Comparison of ENCODE assay signal across 1 cellular context in the genomic region with DNA sequence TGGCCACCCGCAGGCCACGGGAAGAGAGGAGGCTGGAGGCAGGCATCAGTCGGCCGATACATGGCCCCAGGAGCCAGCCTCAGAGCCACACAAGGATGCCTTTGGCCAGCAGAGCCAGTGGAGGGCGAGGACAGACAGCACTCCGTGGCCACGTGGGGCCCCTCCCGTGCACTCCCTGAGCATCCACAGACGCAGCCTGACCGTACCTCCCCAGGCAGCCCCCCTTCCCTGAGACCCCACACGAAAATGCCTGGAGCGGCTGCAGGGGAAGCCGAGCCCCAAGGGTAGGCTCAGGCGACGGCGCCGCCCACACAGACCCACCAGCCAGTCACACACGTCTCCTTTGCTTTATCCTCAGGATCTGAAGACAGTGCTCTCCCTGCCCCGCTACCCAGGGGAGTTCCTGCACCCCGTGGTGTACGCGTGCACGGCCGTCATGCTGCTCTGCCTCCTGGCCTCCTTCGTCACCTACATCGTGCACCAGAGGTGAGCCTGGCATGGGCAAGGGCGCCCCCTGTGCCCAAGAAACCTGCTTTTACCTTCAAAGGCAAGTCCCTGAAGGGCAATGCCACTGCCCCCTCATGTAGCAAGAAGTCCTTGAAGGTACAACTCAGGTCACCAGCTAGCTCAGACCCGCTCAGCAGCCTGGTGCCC.
TF ChIP-seq lines count a peak whose summit lies in the region.

No MANE protein-coding gene starts in this region.

TF ChIP-seq in H1, 55 proteins besides CTCF, POLR2A, EP300 and RAD21 (continued from another document):
- TF ChIP-seq, protein P1, sequence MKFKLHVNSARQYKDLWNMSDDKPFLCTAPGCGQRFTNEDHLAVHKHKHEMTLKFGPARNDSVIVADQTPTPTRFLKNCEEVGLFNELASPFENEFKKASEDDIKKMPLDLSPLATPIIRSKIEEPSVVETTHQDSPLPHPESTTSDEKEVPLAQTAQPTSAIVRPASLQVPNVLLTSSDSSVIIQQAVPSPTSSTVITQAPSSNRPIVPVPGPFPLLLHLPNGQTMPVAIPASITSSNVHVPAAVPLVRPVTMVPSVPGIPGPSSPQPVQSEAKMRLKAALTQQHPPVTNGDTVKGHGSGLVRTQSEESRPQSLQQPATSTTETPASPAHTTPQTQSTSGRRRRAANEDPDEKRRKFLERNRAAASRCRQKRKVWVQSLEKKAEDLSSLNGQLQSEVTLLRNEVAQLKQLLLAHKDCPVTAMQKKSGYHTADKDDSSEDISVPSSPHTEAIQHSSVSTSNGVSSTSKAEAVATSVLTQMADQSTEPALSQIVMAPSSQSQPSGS (IDR thresholded peaks at IDR 0.05; ENCODE audit: low read length) = no peak
- TF ChIP-seq GTF2F1 (IDR thresholded peaks at IDR 0.05; ENCODE audit: borderline replicate concordance, low read depth, low read length) (no peak), HDAC2 (IDR thresholded peaks at IDR 0.05; ENCODE audit: borderline replicate concordance in 1 of 2, low read depth in 2 of 2, low read length in 2 of 2) (no peak), BCL11A (IDR thresholded peaks at IDR 0.05; ENCODE audit: low read depth in 2 of 2, low read length in 2 of 2) (no peak), RBBP5 (IDR thresholded peaks at IDR 0.05; ENCODE audit: borderline replicate concordance, low read depth, low read length) (no peak), ZNF274 (IDR thresholded peaks at IDR 0.05; ENCODE audit: borderline replicate concordance, extremely low read depth, low read length) (no peak), SP1 (IDR thresholded peaks at IDR 0.05; ENCODE audit: low read depth, low read length) (no peak), ASH2L (IDR thresholded peaks at IDR 0.05; ENCODE audit: low read length) (no peak), NANOG (IDR thresholded peaks at IDR 0.05; ENCODE audit: insufficient read depth, low read depth, low read length, poor library complexity, severe bottlenecking) (no peak), RFX5 (IDR thresholded peaks at IDR 0.05; ENCODE audit: borderline replicate concordance, low read depth, low read length) (no peak), EZH2 (IDR thresholded peaks at IDR 0.05; ENCODE audit: low read depth, low read length, severe bottlenecking) (no peak), CREB1 (IDR thresholded peaks at IDR 0.05) (no peak), SP4 (IDR thresholded peaks at IDR 0.05; ENCODE audit: low read length) (no peak)
